In the genomic region with DNA sequence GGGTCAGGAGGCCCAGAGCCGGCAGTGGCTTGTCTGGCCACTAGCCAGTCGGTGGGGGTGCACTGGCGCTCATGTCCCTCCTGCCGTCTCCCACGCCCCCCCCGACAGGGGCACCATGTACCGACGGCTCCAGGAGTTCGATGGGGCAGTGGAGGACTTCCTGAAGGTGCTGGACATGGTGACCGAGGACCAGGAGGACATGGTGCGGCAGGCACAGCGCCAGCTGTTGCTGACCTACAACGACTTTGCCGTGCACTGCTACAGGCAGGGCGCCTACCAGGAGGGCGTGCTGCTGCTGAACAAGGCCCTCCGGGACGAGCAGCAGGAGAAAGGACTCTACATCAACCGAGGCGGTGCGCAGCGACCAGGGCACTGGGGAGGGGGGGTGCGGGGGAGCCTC, we compare ENCODE assay signal across 2 cellular contexts.
TF ChIP-seq lines count a peak whose summit lies in the region.

No MANE protein-coding gene starts in this region.

TF ChIP-seq in Ishikawa, 13 proteins besides CTCF, POLR2A, EP300 and RAD21:
- TF ChIP-seq EGR1 (IDR thresholded peaks at IDR 0.05) (0 out of 2 replicates have a peak, but pooled peaks have one; percentile 4), CREB1 (IDR thresholded peaks at IDR 0.05; ENCODE audit: low read depth) (no peak)
TF ChIP-seq in Ishikawa: peak in this region for 1.

TF ChIP-seq in H1, 55 proteins besides CTCF, POLR2A, EP300 and RAD21:
- TF ChIP-seq CEBPB (IDR thresholded peaks at IDR 0.05; ENCODE audit: low read depth, low read length), result no peak
- TF ChIP-seq, protein P1, sequence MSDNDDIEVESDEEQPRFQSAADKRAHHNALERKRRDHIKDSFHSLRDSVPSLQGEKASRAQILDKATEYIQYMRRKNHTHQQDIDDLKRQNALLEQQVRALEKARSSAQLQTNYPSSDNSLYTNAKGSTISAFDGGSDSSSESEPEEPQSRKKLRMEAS (IDR thresholded peaks at IDR 0.05), result no peak
- no peak for TF ChIP-seq SAP30 (IDR thresholded peaks at IDR 0.05; ENCODE audit: insufficient read depth, insufficient replicate concordance, low read length)
- TF ChIP-seq SIN3A (conservative IDR thresholded peaks at IDR 0.05 in 1 of 2, IDR thresholded peaks at IDR 0.05 in 1 of 2; ENCODE audit: low read depth in 1 of 2, low read length in 2 of 2), result no peak
- TF ChIP-seq MAFK (IDR thresholded peaks at IDR 0.05; ENCODE audit: low read depth, low read length), result no peak
